In genomic region chr19:43504426-43505185, GRCh38 we compare ENCODE assay signal across 8 cellular contexts. TPM values are rescaled to one million over a fixed set of nuclear protein-coding genes. Genes with fewer than 3 reads are reported as not detected.
DNase-seq lines count a peak whose midpoint lies in the region; ATAC-seq, FAIRE-seq and TF ChIP-seq lines count a peak whose summit lies in the region.

Gene PHLDB3, minus strand, starts transcription at chr19:43504746. Its CDS starts 628 bp downstream, at chr19:43504118.

- TF ChIP-seq CTCF in AG04450 (IDR thresholded peaks at IDR 0.05; ENCODE audit: low read depth, low read length) (no peak), colonic mucosa (IDR thresholded peaks at IDR 0.05) (no peak), lung (IDR thresholded peaks at IDR 0.05; ENCODE audit: control extremely low read depth, extremely low read depth) (no peak)

- H3K4me3 ChIP-seq in AG04450 (ENCODE audit: low read depth, low read length) (peak within 1 kb of the TSS; percentile 91), colonic mucosa (peak within 1 kb of the TSS; percentile 63), lung (peak within 1 kb of the TSS; percentile 62)

- intact Hi-C loops in T-helper 1 cell treated with Interleukin-12 subunit alpha and Interleukin-12 subunit beta and Interleukin-4 antibody, amounts not matched to agents 30 ng/mL and 1 ng/mL, for 36 hours (cut with micrococcal nuclease) = loop anchor here (1.0 to 2.0 kb wide), 12 partner anchors 15 to 250 kb away; partner anchors contain the start of genes IRGQ, SMG9, ZNF428 and ZNF575
- intact Hi-C loops in colonic mucosa (cut with DNase I) = no loop called here

- no peaks in the 10 kb centered on the region for H3K9me3 Mint-ChIP-seq in stimulated activated naive B cell treated with anti-CD40 and anti-IgM and Interleukin-4, amounts not matched to agents 10 μg/mL and 1 μg/mL and 100 μg/mL, for 72 hours

- CTCF ChIA-PET in AG04450 (lab: Charles Lee) = interaction anchor here (0.8 to 3.3 kb wide), 7 partner anchors 10 to 72 kb away, joined by 3 to 15 read pairs (median 4); no protein-coding TSS in a partner anchor

- H3K4me1 ChIP-seq in colonic mucosa (peaks cover 5% of the 10 kb centered on the region), lung (ENCODE audit: control insufficient read depth in 2 of 2, insufficient read depth in 2 of 2, low read length in 2 of 2) (peaks cover 0 to 2% of the 10 kb centered on the region in 2 donors)

- no peaks in the 10 kb centered on the region for H3K27me3 Mint-ChIP-seq in stimulated activated naive B cell treated with anti-CD40 and anti-IgM and Interleukin-4, amounts not matched to agents 10 μg/mL and 1 μg/mL and 100 μg/mL, for 72 hours

- 1 to 2% methylated on average over 30 to 42 of the region's 42 CpGs for WGBS in lung, 2 donors

- POLR2A ChIA-PET in AG04450 (lab: Yijun Ruan, JAX) = interaction anchor here (0.6 to 1.3 kb wide), 7 partner anchors 11 to 72 kb away, joined by 3 to 6 read pairs (median 3); partner anchors contain the start of gene ETHE1

- peak within 1 kb of the TSS; percentile 68 for H3K27ac ChIP-seq in AG04450 (ENCODE audit: low read depth, low read length)
- peak within 1 kb of the TSS; percentile 86 for H3K27ac ChIP-seq in colonic mucosa
- peak within 1 kb of the TSS; percentile 63 to 89 for H3K27ac ChIP-seq in lung (ENCODE audit: low read depth in 1 of 2, low read length in 1 of 2)

- H3K27ac Mint-ChIP-seq in stimulated activated naive B cell treated with anti-CD40 and anti-IgM and Interleukin-4, amounts not matched to agents 10 μg/mL and 1 μg/mL and 100 μg/mL, for 72 hours = peak within 1 kb of the TSS; percentile 97

- no peak for DNase-seq in AG04450 (ENCODE audit: low read depth, low spot score)
- DNase-seq in GM19239 (ENCODE audit: insufficient read length, low spot score) = no peak
- peak; percentile 61 for DNase-seq in colonic mucosa
- DNase-seq in lung (ENCODE audit: low spot score) = peak; percentile 29
- peak; percentile 31 for DNase-seq in stimulated activated naive B cell treated with anti-CD40 and anti-IgM and Interleukin-4, amounts not matched to agents 10 μg/mL and 1 μg/mL and 100 μg/mL, for 72 hours
- no peak for DNase-seq in NCI-H187 treated with DMSO at 0.1 percent for 48 hours (lab: John Stamatoyannopoulos, UW)

- H3K27me3 ChIP-seq in AG04450 (ENCODE audit: control insufficient read depth, insufficient read depth, low read length) (no peaks in the 10 kb centered on the region), colonic mucosa (no peaks in the 10 kb centered on the region), lung (ENCODE audit: control insufficient read depth, insufficient read depth) (no peaks in the 10 kb centered on the region)

- H3K4me3 Mint-ChIP-seq in stimulated activated naive B cell treated with anti-CD40 and anti-IgM and Interleukin-4, amounts not matched to agents 10 μg/mL and 1 μg/mL and 100 μg/mL, for 72 hours = peak within 1 kb of the TSS; percentile 92 to 96

- peaks cover 19 to 31% of the 10 kb centered on the region in 2 donors for H3K4me1 Mint-ChIP-seq in stimulated activated naive B cell treated with anti-CD40 and anti-IgM and Interleukin-4, amounts not matched to agents 10 μg/mL and 1 μg/mL and 100 μg/mL, for 72 hours

- peak within 1 kb of the TSS; percentile 88 to 89 for H3K9ac ChIP-seq in colonic mucosa (ENCODE audit: low read depth in 2 of 2, low read length in 2 of 2)

- FAIRE-seq in GM19239 (lab: Jason Lieb, UNC) = peak; percentile 31

- H3K9me3 ChIP-seq in AG04450 (ENCODE audit: control insufficient read depth, insufficient read depth, low read length) (no peaks in the 10 kb centered on the region), colonic mucosa (no peaks in the 10 kb centered on the region), lung (ENCODE audit: control insufficient read depth in 2 of 2, insufficient read depth in 1 of 2, low read length in 1 of 2) (no peaks in the 10 kb centered on the region)

- peaks cover 21 to 32% of the 10 kb centered on the region in 2 donors for H3K36me3 Mint-ChIP-seq in stimulated activated naive B cell treated with anti-CD40 and anti-IgM and Interleukin-4, amounts not matched to agents 10 μg/mL and 1 μg/mL and 100 μg/mL, for 72 hours

- ATAC-seq in HG03521 (IDR thresholded peaks at IDR 0.05; ENCODE audit: unreplicated experiment) = peak; percentile 31
- ATAC-seq in lung (ENCODE audit: insufficient read depth, low FRiP score) = no peak
- ATAC-seq in stimulated activated naive B cell treated with anti-CD40 and anti-IgM and Interleukin-4, amounts not matched to agents 10 μg/mL and 1 μg/mL and 100 μg/mL, for 72 hours (replicated peaks) = peak; percentile 50 to 51

- H3K36me3 ChIP-seq in colonic mucosa (peaks cover 7% of the 10 kb centered on the region), lung (ENCODE audit: control insufficient read depth in 2 of 2, insufficient read depth in 2 of 2, low read length in 2 of 2) (peaks cover 4 to 8% of the 10 kb centered on the region in 2 donors)

RNA-seq across cellular contexts. Expression of gene PHLDB3, which starts in this region (rescaled TPM):
- polyA plus RNA-seq in AG04450 (2011; rRNA removed) (4.2 and 5.9 TPM in 2 replicates), lung (1 to 10 TPM; 5.8 to 6.0 TPM)
- polyA minus RNA-seq in AG04450 (2011; rRNA and poly(A)+ RNA removed) = 3.7 and 3.8 TPM in 2 replicates
- 23.8 and 24.5 TPM in 2 replicates for total RNA-seq in T-helper 1 cell treated with Interleukin-12 subunit alpha and Interleukin-12 subunit beta and Interleukin-4 antibody, amounts not matched to agents 30 ng/mL and 1 ng/mL, for 36 hours
- total RNA-seq in colonic mucosa (10 to 100 TPM in 1 of 2 donors, 1 to 10 TPM in 1; 6.8 to 24.0 TPM), lung (10 to 100 TPM in 1 of 2 donors, 1 to 10 TPM in 1; 9.8 to 23.4 TPM)

Comparison
In these comparisons a context has a peak if more than half of its experiments do, and no peak if none do; other contexts are left out.
1. DNase-seq: peak in colonic mucosa (single experiment), lung (single experiment) and stimulated activated naive B cell treated with anti-CD40 and anti-IgM and Interleukin-4, amounts not matched to agents 10 μg/mL and 1 μg/mL and 100 μg/mL, for 72 hours (single experiment); none in AG04450 (single experiment), GM19239 (single experiment) and NCI-H187 treated with DMSO at 0.1 percent for 48 hours (single experiment).
2. Peak in every context shown above with its lines, with median percentiles within 50 percentile points of each other: H3K27ac ChIP-seq and H3K4me3 ChIP-seq.